In genomic region chr2:85827879-85828569, GRCh38 we compare ENCODE assay signal across 10 cellular contexts.
DNase-seq lines count a peak whose midpoint lies in the region; ATAC-seq, FAIRE-seq and TF ChIP-seq lines count a peak whose summit lies in the region.
"Had no signal": no experiment of that assay in that cellular context is flagged by ENCODE, and none has a peak within 500 bp of the region (broad histone marks: within the 10 kb centered on the region; RNA-seq: fewer than 3 reads in every experiment).

No MANE protein-coding gene starts in this region.

- H3K27ac Mint-ChIP-seq in CD8-positive, alpha-beta memory T cell: peak overlapping the region in 7 of 8 donors; percentile 58 to 93 (median 74)

- H4K20me1 ChIP-seq in H1 (replicated peaks in 1 of 2; ENCODE audit: control insufficient read depth in 1 of 2, insufficient read depth in 2 of 2, low read length in 2 of 2): no peaks in the 10 kb centered on the region

- WGBS in H1 (ENCODE audit: extremely low coverage in 1 of 2, insufficient coverage in 1 of 2, insufficient read length in 1 of 2, insufficient replicate concordance in 2 of 2, low coverage in 1 of 2, low lambda C conversion rate in 2 of 2, missing lambda C conversion rate in 1 of 2), 2 experiments: 82% methylated on average over 18 of the region's 18 CpGs; no CpG with 5 or more reads in 1 of the 2 experiments
- WGBS in ovary, 3 donors: 75 to 77% (median 77%) methylated on average over 18 of the region's 18 CpGs

- H3K4me1 ChIP-seq in CD8-positive, alpha-beta memory T cell (ENCODE audit: insufficient read depth, low read length): peaks cover 12% of the 10 kb centered on the region
- peaks cover 0 to 3% (median 0%) of the 10 kb centered on the region in 4 experiments; a peak in 3 of 7 replicates for H3K4me1 ChIP-seq in H1 (replicated peaks in 1 of 4; ENCODE audit: control insufficient read depth in 3 of 4, insufficient read depth in 4 of 4, low read length in 3 of 4)
- H3K4me1 ChIP-seq in ovary (ENCODE audit: insufficient read depth): peaks cover 3% of the 10 kb centered on the region
- H3K4me1 ChIP-seq: HAP-1 had no signal

- H3K4me1 Mint-ChIP-seq in CD8-positive, alpha-beta memory T cell: peaks cover 22 to 39% (median 32%) of the 10 kb centered on the region in 3 donors

- H4K5ac ChIP-seq in H1 (ENCODE audit: insufficient read length, low read depth, low read length): no peak overlapping the region

- TF ChIP-seq POLR2A in H1 (IDR thresholded peaks at IDR 0.05; ENCODE audit: control extremely low read depth in 1 of 2, low read depth in 2 of 2, low read length in 2 of 2) (no peak), ovary (IDR thresholded peaks at IDR 0.05) (no peak), erythroblast (IDR thresholded peaks at IDR 0.05; ENCODE audit: low read length) (no peak)

- peaks cover 0 to 2% (median 0%) of the 10 kb centered on the region in 3 donors for H3K36me3 Mint-ChIP-seq in CD8-positive, alpha-beta memory T cell

- DNase-seq in CD8-positive, alpha-beta memory T cell: no peak
- DNase-seq in H1 (ENCODE audit: low read depth in 1 of 2, low spot score in 2 of 2): no peak
- DNase-seq in ovary: no peak
- no peak for DNase-seq in erythroblast (lab: John Stamatoyannopoulos, UW)
- no peak for DNase-seq in NCI-H1105 (lab: John Stamatoyannopoulos, UW)
- DNase-seq in RCC 7860 (ENCODE audit: low spot score): no peak
- DNase-seq: SIG-M5 had no signal

- H3K27me3 Mint-ChIP-seq in CD8-positive, alpha-beta memory T cell: peaks cover 2 to 8% of the 10 kb centered on the region in 2 donors

- peak overlapping the region; percentile 19; the same call in 1 of the 2 replicates for H4K8ac ChIP-seq in H1 (ENCODE audit: extremely low read depth, insufficient read depth, low read length)

- no peaks in the 10 kb centered on the region for H3K36me3 ChIP-seq in CD8-positive, alpha-beta memory T cell (ENCODE audit: insufficient read depth, low read length)
- H3K36me3 ChIP-seq in KOPT-K1 (ENCODE audit: insufficient read depth, low read length): no peaks in the 10 kb centered on the region
- H3K36me3 ChIP-seq in H1 (ENCODE audit: control insufficient read depth in 2 of 4, insufficient read depth in 4 of 4, low read length in 3 of 4): no peaks in the 10 kb centered on the region
- H3K36me3 ChIP-seq in ovary: no peaks in the 10 kb centered on the region
- H3K36me3 ChIP-seq: HAP-1 had no signal

- no peak overlapping the region for H3K4ac ChIP-seq in H1 (replicated peaks; ENCODE audit: insufficient read length, low read depth, low read length)

- intact Hi-C loops in ovary (cut with DNase I): loop anchor here (1.0 to 10.0 kb wide), 4 partner anchors 57 to 251 kb away; partner anchors contain the start of gene ST3GAL5 (in 3 of the 4)

- TF ChIP-seq CTCF in H1 (IDR thresholded peaks at IDR 0.05; ENCODE audit: control extremely low read depth in 1 of 3, insufficient read depth in 1 of 3, low read depth in 1 of 3, low read length in 3 of 3) (no peak), ovary (IDR thresholded peaks at IDR 0.05) (no peak)

- H2BK15ac ChIP-seq in H1 (ENCODE audit: low read length): no peak overlapping the region

- peak overlapping the region; percentile 82 for H2AFZ ChIP-seq in H1 (ENCODE audit: low read length)

- H3K27me3 ChIP-seq in CD8-positive, alpha-beta memory T cell (ENCODE audit: insufficient read depth, low read length, poor library complexity, severe bottlenecking): no peaks in the 10 kb centered on the region
- H3K27me3 ChIP-seq in H1 (replicated peaks in 1 of 4; ENCODE audit: control insufficient read depth in 3 of 4, extremely low read depth in 1 of 4, insufficient read depth in 3 of 4, low read length in 3 of 4) (no peaks in the 10 kb centered on the region), ovary (no peaks in the 10 kb centered on the region)

- no peaks in the 10 kb centered on the region for H3K79me2 ChIP-seq in H1 (ENCODE audit: control insufficient read depth in 1 of 2, insufficient read depth in 2 of 2, low read length in 2 of 2)

- no peaks in the 10 kb centered on the region for H3K79me1 ChIP-seq in H1 (ENCODE audit: low read depth, low read length)

- H2BK5ac ChIP-seq in H1 (ENCODE audit: low read depth, low read length): no peak overlapping the region

- CTCF ChIA-PET in CD8-positive, alpha-beta memory T cell (lab: Charles Lee): interaction anchor here (0.7 to 8.0 kb wide), 43 partner anchors 8 to 300 kb away, joined by 3 to 196 read pairs (median 6); partner anchors contain the start of genes POLR1A, PTCD3 and ST3GAL5
- CTCF ChIA-PET in H1 (lab: Charles Lee; ENCODE audit: partially characterized antibody): interaction anchor here (0.6 to 6.0 kb wide), 53 partner anchors 8 to 263 kb away, joined by 3 to 61 read pairs (median 4); partner anchors contain the start of gene ST3GAL5

- H3K14ac ChIP-seq in H1 (ENCODE audit: insufficient read length): no peak overlapping the region

- POLR2A ChIA-PET in CD8-positive, alpha-beta memory T cell (lab: Charles Lee): interaction anchor here (0.5 to 4.1 kb wide), 6 partner anchors 24 to 252 kb away, joined by 3 to 28 read pairs (median 6); partner anchors contain the start of gene ST3GAL5
- POLR2A ChIA-PET in H1 (lab: Charles Lee; ENCODE audit: partially characterized antibody): interaction anchor here (1.1 kb wide), 1 partner anchor 59 kb away, joined by 3 read pairs; no protein-coding TSS in a partner anchor

- H3K4me3 ChIP-seq in CD8-positive, alpha-beta memory T cell (ENCODE audit: low read length): no peak overlapping the region
- H3K4me3 ChIP-seq in H1 (ENCODE audit: extremely low read depth in 1 of 4, insufficient read depth in 2 of 4, low read depth in 3 of 4, low read length in 4 of 4) (0 out of 8 replicates have a peak overlapping the region, but pooled peaks of 1 of the 4 experiments have one; percentile 0), ovary (peak overlapping the region; percentile 21)
- H3K4me3 ChIP-seq: HAP-1 had no signal

- H3K4me2 ChIP-seq in H1 (ENCODE audit: insufficient read depth in 1 of 2, low read depth in 2 of 2, low read length in 2 of 2): peak overlapping the region in 1 of 2 experiments; percentile 16; a peak in 1 of 4 replicates

- no peaks in the 10 kb centered on the region for H3K9me3 ChIP-seq in CD8-positive, alpha-beta memory T cell (ENCODE audit: low read length)
- H3K9me3 ChIP-seq in KOPT-K1 (ENCODE audit: insufficient read depth, low read length, poor library complexity, severe bottlenecking) (no peaks in the 10 kb centered on the region), H1 (ENCODE audit: insufficient read depth in 2 of 2, low read depth in 1 of 2, low read length in 1 of 2) (no peaks in the 10 kb centered on the region), ovary (no peaks in the 10 kb centered on the region)
- H3K9me3 ChIP-seq: HAP-1 had no signal

- peak overlapping the region in 3 of 7 donors; percentile 41 to 76 (median 47) for H3K4me3 Mint-ChIP-seq in CD8-positive, alpha-beta memory T cell

- TF ChIP-seq RAD21 in H1 (IDR thresholded peaks at IDR 0.05 in 1 of 2, conservative IDR thresholded peaks at IDR 0.05 in 1 of 2; ENCODE audit: low read depth in 2 of 2, low read length in 2 of 2): no peak

- H4K91ac ChIP-seq in H1 (replicated peaks; ENCODE audit: insufficient read length, low read length): peak overlapping the region; percentile 57

- H3K9ac ChIP-seq in H1 (replicated peaks in 1 of 4; ENCODE audit: extremely low read depth in 1 of 4, low read depth in 3 of 4, low read length in 3 of 4): no peak overlapping the region; a peak in 1 of 7 replicates

- H3K23ac ChIP-seq in H1 (ENCODE audit: insufficient read length): no peak overlapping the region

- no peak overlapping the region for H3K56ac ChIP-seq in H1 (replicated peaks; ENCODE audit: insufficient read length, low read depth, low read length)

- no peak overlapping the region; the same call in 1 of the 2 replicates for H3K18ac ChIP-seq in H1 (ENCODE audit: extremely low read depth, low read length)

- 0 out of 2 replicates have a peak overlapping the region, but pooled peaks have one; percentile 60 for H2BK12ac ChIP-seq in H1 (ENCODE audit: low read depth, low read length)

- H2AK5ac ChIP-seq in H1 (ENCODE audit: low read depth, low read length): no peak overlapping the region

- ATAC-seq in HG02610 (IDR thresholded peaks at IDR 0.05; ENCODE audit: unreplicated experiment): no peak

- FAIRE-seq in H1 (lab: Jason Lieb, UNC) (no peak), RCC 7860 (lab: Jason Lieb, UNC) (no peak)

- 0 out of 2 replicates have a peak overlapping the region, but pooled peaks have one; percentile 66 for H2BK20ac ChIP-seq in H1 (ENCODE audit: low read length)

- no peaks in the 10 kb centered on the region for H3K9me3 Mint-ChIP-seq in CD8-positive, alpha-beta memory T cell

- no peak overlapping the region for H2BK120ac ChIP-seq in H1 (replicated peaks; ENCODE audit: low read depth, low read length)

- TF ChIP-seq EP300 in H1 (IDR thresholded peaks at IDR 0.05; ENCODE audit: borderline replicate concordance in 1 of 2, low read depth in 2 of 2, low read length in 2 of 2) (no peak), ovary (IDR thresholded peaks at IDR 0.05) (no peak)

- no peak overlapping the region for H3K27ac ChIP-seq in CD8-positive, alpha-beta memory T cell (ENCODE audit: low read depth, low read length)
- H3K27ac ChIP-seq in KOPT-K1 (ENCODE audit: low read depth, low read length, poor library complexity, severe bottlenecking) (peak overlapping the region; percentile 74), H1 (ENCODE audit: low read depth, low read length) (no peak overlapping the region), ovary (no peak overlapping the region)

- no peaks in the 10 kb centered on the region for H3K23me2 ChIP-seq in H1 (ENCODE audit: low read depth, low read length)

TF ChIP-seq in H1, 55 proteins besides CTCF, POLR2A, EP300 and RAD21:
- 0 out of 2 replicates have a peak, but pooled peaks have one; percentile 13 for TF ChIP-seq TAF1 (IDR thresholded peaks at IDR 0.05; ENCODE audit: low read depth, low read length)
- TF ChIP-seq MAX (IDR thresholded peaks at IDR 0.05): no peak; the same call in 1 of the 2 replicates
